ENCODE assay signal across 8 cellular contexts in genomic region chr10:114526497-114527238, GRCh38.
DNase-seq lines count a peak whose midpoint lies in the region; ATAC-seq lines count a peak whose summit lies in the region.

No MANE protein-coding gene starts in this region.

- ATAC-seq in GM18520 (IDR thresholded peaks at IDR 0.05; ENCODE audit: unreplicated experiment) (peak; percentile 91), HG02973 (IDR thresholded peaks at IDR 0.05; ENCODE audit: unreplicated experiment) (peak; percentile 98), left lobe of liver (peak; percentile 87)

- DNase-seq in NCI-H2107 (lab: John Stamatoyannopoulos, UW): peak; percentile 40
- DNase-seq in activated CD4-positive, CD25-positive, alpha-beta regulatory T cell treated with anti-CD3 and anti-CD28 coated beads, Interleukin-2, amount 50 U/mL, for 72 hours: peak; percentile 79
- DNase-seq in cerebellum (ENCODE audit: low spot score): peak; percentile 86
- DNase-seq in left lobe of liver (ENCODE audit: low spot score): peak; percentile 83
- DNase-seq in stimulated activated CD4-positive, alpha-beta T cell treated with anti-CD3 and anti-CD28 coated beads, Interleukin-2, amount 100 ng/mL, for 48 hours: peak; percentile 78
- DNase-seq in GOT3 (lab: John Stamatoyannopoulos, UW): no peak
